Comparison of ENCODE assay signal across 35 cellular contexts in the genomic region with DNA sequence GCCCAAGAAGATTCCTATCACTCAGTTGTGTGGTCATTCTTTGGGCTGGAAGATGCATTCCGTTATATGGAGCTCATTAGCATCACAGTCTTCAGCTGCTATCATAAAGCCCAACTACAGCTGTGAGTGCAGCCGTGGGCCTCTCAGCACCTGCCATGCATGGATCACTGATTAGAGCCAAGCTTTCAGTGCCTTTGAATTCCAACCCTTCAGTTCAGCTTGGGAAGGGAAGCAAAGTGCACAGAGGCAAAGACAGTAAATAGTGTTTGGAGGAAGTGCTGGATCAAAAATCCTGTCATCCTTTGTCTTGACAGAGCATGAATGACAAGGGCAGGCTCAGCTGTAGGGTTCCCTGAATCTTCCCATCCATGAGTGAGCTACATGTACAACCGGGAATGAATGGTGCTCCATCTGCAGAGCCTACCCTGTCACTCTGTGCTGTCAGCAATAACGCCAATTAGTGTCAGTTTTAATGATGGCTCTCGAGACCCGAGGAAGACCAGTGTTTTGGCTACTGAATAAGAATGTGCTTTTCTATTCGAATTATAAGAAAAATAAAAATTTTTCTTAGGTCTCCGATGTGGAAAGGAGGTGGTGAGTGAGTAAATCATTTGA.
A peak's percentile ranks its signal among the peaks of the same experiment; 100 is the strongest.
DNase-seq lines count a peak whose midpoint lies in the region; ATAC-seq and TF ChIP-seq lines count a peak whose summit lies in the region.
"Had no signal": no experiment of that assay in that cellular context is flagged by ENCODE, and none has a peak within 500 bp of the region (broad histone marks: within the 10 kb centered on the region; RNA-seq: fewer than 3 reads in every experiment).

No MANE protein-coding gene starts in this region.

- BruUV-seq in A673 (replicated peaks; lab: Mats Ljungman, UMichigan), result no TSS peak

- H3K27me3 Mint-ChIP-seq in brain (peaks cover 11% of the 10 kb centered on the region), neural crest cell (ENCODE audit: low read depth) (no peaks in the 10 kb centered on the region)
- H3K27me3 Mint-ChIP-seq: activated CD4-positive, alpha-beta T cell treated with anti-CD3 and anti-CD28 coated beads for 36 hours; activated CD8-positive, alpha-beta T cell treated with anti-CD3 and anti-CD28 coated beads for 36 hours; CD4-positive, CD25-positive, alpha-beta regulatory T cell had no signal

- no peak for TF ChIP-seq CTCF in brain (conservative IDR thresholded peaks at IDR 0.05)
- TF ChIP-seq CTCF in neural crest cell (conservative IDR thresholded peaks at IDR 0.05), result no peak
- no peak for TF ChIP-seq CTCF in A673 (conservative IDR thresholded peaks at IDR 0.05; ENCODE audit: low read depth, low read length)

- H3K9me3 Mint-ChIP-seq in brain (peaks cover 0 to 3% (median 0%) of the 10 kb centered on the region in 5 experiments), neural crest cell (no peaks in the 10 kb centered on the region)
- H3K9me3 Mint-ChIP-seq: activated CD8-positive, alpha-beta T cell treated with anti-CD3 and anti-CD28 coated beads for 36 hours; T-helper 2 cell treated with Interferon-gamma antibody and Interleukin-4, amounts not matched to agents 5 μg/mL and 100 μg/mL, for 36 hours had no signal

- H3K36me3 Mint-ChIP-seq in brain (no peaks in the 10 kb centered on the region), neural crest cell (ENCODE audit: low read depth) (no peaks in the 10 kb centered on the region)
- H3K36me3 Mint-ChIP-seq: activated naive CD4-positive, alpha-beta T cell treated with anti-CD3 and anti-CD28 coated beads, Interleukin-2, amount 50 U/mL, for 72 hours; CD4-positive, CD25-positive, alpha-beta regulatory T cell; naive thymus-derived CD8-positive, alpha-beta T cell had no signal

- no peaks in the 10 kb centered on the region; a peak in 3 of 22 replicates for H3K9me3 ChIP-seq in BLaER1 treated with 17β-estradiol and CSF1 and Interleukin-3, amounts not matched to agents 10 nM and 100 nM (replicated peaks in 1 of 11)
- H3K9me3 ChIP-seq in A673 (ENCODE audit: low read depth, low read length, poor library complexity, severe bottlenecking), result no peaks in the 10 kb centered on the region
- H3K9me3 ChIP-seq: esophagus squamous epithelium, HAP-1, heart right ventricle, lower lobe of right lung, MG63, pancreas, upper lobe of right lung had no signal

- no peaks in the 10 kb centered on the region for H4K20me1 ChIP-seq in BLaER1 treated with 17β-estradiol and CSF1 and Interleukin-3, amounts not matched to agents 10 nM and 100 nM

- H3K4me1 ChIP-seq in BLaER1 treated with 17β-estradiol and CSF1 and Interleukin-3, amounts not matched to agents 10 nM and 100 nM, result peaks cover 20 to 30% (median 24%) of the 10 kb centered on the region in 10 experiments
- no peaks in the 10 kb centered on the region for H3K4me1 ChIP-seq in A673 (ENCODE audit: insufficient read depth, low read length, poor library complexity, severe bottlenecking)
- H3K4me1 ChIP-seq: esophagus squamous epithelium, foreskin keratinocyte, HAP-1, heart right ventricle, lower lobe of right lung, pancreas, upper lobe of right lung had no signal

- H3K4me2 ChIP-seq in BLaER1 treated with 17β-estradiol and CSF1 and Interleukin-3, amounts not matched to agents 10 nM and 100 nM, result peak overlapping the region in 9 of 11 experiments; percentile 39 to 69 (median 53); a peak in 17 of 22 replicates
- H3K4me2 ChIP-seq: KMS-11 had no signal

- intact Hi-C loops in A673 (cut with micrococcal nuclease; ENCODE audit: unreplicated experiment), result no loop called here

- peak overlapping the region in 4 of 5 experiments; percentile 8 to 89 (median 78) for H3K27ac Mint-ChIP-seq in brain
- H3K27ac Mint-ChIP-seq in neural crest cell (ENCODE audit: unreplicated experiment), result peak overlapping the region; percentile 60
- H3K27ac Mint-ChIP-seq: activated CD4-positive, alpha-beta T cell treated with anti-CD3 and anti-CD28 coated beads for 36 hours; activated CD8-positive, alpha-beta T cell treated with anti-CD3 and anti-CD28 coated beads for 36 hours; activated naive CD4-positive, alpha-beta T cell treated with anti-CD3 and anti-CD28 coated beads, Interleukin-2, amount 50 U/mL, for 72 hours; CD4-positive, CD25-positive, alpha-beta regulatory T cell; naive thymus-derived CD8-positive, alpha-beta T cell; T-helper 2 cell treated with Interferon-gamma antibody and Interleukin-4, amounts not matched to agents 5 μg/mL and 100 μg/mL, for 36 hours had no signal

- DNase-seq in ELF-1 (ENCODE audit: low read depth, low spot score), result peak; percentile 2
- DNase-seq in neural crest cell (ENCODE audit: low read depth, low spot score), result peak; percentile 2
- no peak for DNase-seq in activated T-cell treated with anti-CD3 and anti-CD28 coated beads, Interleukin-2, amount 50 U/mL, for 1 hour
- no peak for DNase-seq in A673 (ENCODE audit: low spot score)
- DNase-seq: activated CD4-positive, alpha-beta T cell treated with anti-CD3 and anti-CD28 coated beads for 36 hours; activated CD8-positive, alpha-beta memory T cell treated with anti-CD3 and anti-CD28 coated beads, Interleukin-2, amount 50 U/mL, for 48 hours; activated CD8-positive, alpha-beta T cell treated with anti-CD3 and anti-CD28 coated beads for 36 hours; amygdala; CD4-positive, CD25-positive, alpha-beta regulatory T cell; dorsolateral prefrontal cortex; esophagus squamous epithelium; foreskin keratinocyte; heart right ventricle; kidney glomerular epithelial cell; lower lobe of right lung; MG63; midbrain; naive thymus-derived CD8-positive, alpha-beta T cell; NCI-H1436; NCI-H2171 treated with DMSO at 0.1 percent for 48 hours; pancreas; Right ventricle myocardium superior; small intestine; stimulated activated naive CD4-positive, alpha-beta T cell; upper lobe of right lung had no signal

- no peak for ATAC-seq in GM21619 (IDR thresholded peaks at IDR 0.05; ENCODE audit: unreplicated experiment)
- ATAC-seq: activated CD4-positive, alpha-beta T cell treated with anti-CD3 and anti-CD28 coated beads for 36 hours; activated CD8-positive, alpha-beta T cell treated with anti-CD3 and anti-CD28 coated beads for 36 hours; activated naive CD4-positive, alpha-beta T cell treated with anti-CD3 and anti-CD28 coated beads, Interleukin-2, amount 50 U/mL, for 72 hours; foreskin keratinocyte; GM12878; lower lobe of right lung; naive thymus-derived CD8-positive, alpha-beta T cell; Panc1; pancreas; upper lobe of right lung had no signal

- H3K27ac ChIP-seq in BLaER1 treated with 17β-estradiol and CSF1 and Interleukin-3, amounts not matched to agents 10 nM and 100 nM, result peak overlapping the region in 2 of 11 experiments; percentile 41 to 50; a peak in 4 of 22 replicates
- H3K27ac ChIP-seq in A673 (ENCODE audit: low read depth, low read length, poor library complexity, severe bottlenecking), result no peak overlapping the region
- H3K27ac ChIP-seq: esophagus squamous epithelium, foreskin keratinocyte, heart right ventricle, HL-60, KMS-11, lower lobe of right lung, pancreas, upper lobe of right lung had no signal

- H3K4me3 Mint-ChIP-seq in brain (peak overlapping the region in 2 of 5 experiments; percentile 6 to 57), neural crest cell (no peak overlapping the region)
- H3K4me3 Mint-ChIP-seq: activated CD4-positive, alpha-beta T cell treated with anti-CD3 and anti-CD28 coated beads for 36 hours; activated CD8-positive, alpha-beta T cell treated with anti-CD3 and anti-CD28 coated beads for 36 hours; CD4-positive, CD25-positive, alpha-beta regulatory T cell; naive thymus-derived CD8-positive, alpha-beta T cell; T-helper 2 cell treated with Interferon-gamma antibody and Interleukin-4, amounts not matched to agents 5 μg/mL and 100 μg/mL, for 36 hours had no signal

- H3K4me1 Mint-ChIP-seq in brain, result peaks cover 41% of the 10 kb centered on the region
- peaks cover 34% of the 10 kb centered on the region for H3K4me1 Mint-ChIP-seq in neural crest cell
- H3K4me1 Mint-ChIP-seq: activated CD4-positive, alpha-beta T cell treated with anti-CD3 and anti-CD28 coated beads for 36 hours; CD4-positive, CD25-positive, alpha-beta regulatory T cell; naive thymus-derived CD8-positive, alpha-beta T cell had no signal

- CTCF ChIA-PET in A673 (lab: Charles Lee), result no interaction called here

- no peaks in the 10 kb centered on the region for H3K36me3 ChIP-seq in BLaER1 treated with 17β-estradiol and CSF1 and Interleukin-3, amounts not matched to agents 10 nM and 100 nM
- H3K36me3 ChIP-seq in A673 (ENCODE audit: insufficient read depth, low read length, poor library complexity, severe bottlenecking), result no peaks in the 10 kb centered on the region
- H3K36me3 ChIP-seq: esophagus squamous epithelium, HAP-1, heart right ventricle, lower lobe of right lung, MG63, pancreas, upper lobe of right lung had no signal

- no peak overlapping the region for H3K4me3 ChIP-seq in BLaER1 treated with 17β-estradiol and CSF1 and Interleukin-3, amounts not matched to agents 10 nM and 100 nM
- no peak overlapping the region for H3K4me3 ChIP-seq in A673 (ENCODE audit: low read depth, low read length, poor library complexity, severe bottlenecking)
- H3K4me3 ChIP-seq: dorsolateral prefrontal cortex, esophagus squamous epithelium, GM12878, HAP-1, heart right ventricle, lower lobe of right lung, MG63, pancreas, upper lobe of right lung had no signal

- no peak overlapping the region for H3K9ac ChIP-seq in BLaER1 treated with 17β-estradiol and CSF1 and Interleukin-3, amounts not matched to agents 10 nM and 100 nM
- H3K9ac ChIP-seq: KMS-11 had no signal

- H3K27me3 ChIP-seq in BLaER1 treated with 17β-estradiol and CSF1 and Interleukin-3, amounts not matched to agents 10 nM and 100 nM, result no peaks in the 10 kb centered on the region
- no peaks in the 10 kb centered on the region for H3K27me3 ChIP-seq in A673 (replicated peaks; ENCODE audit: insufficient read depth, low read depth, low read length, poor library complexity)
- H3K27me3 ChIP-seq: dorsolateral prefrontal cortex, esophagus squamous epithelium, foreskin keratinocyte, heart right ventricle, MG63, pancreas, upper lobe of right lung had no signal

- POLR2A ChIA-PET in A673 (lab: Charles Lee; ENCODE audit: low non-redundant PET), result no interaction called here

Comparison
In these comparisons a context has a peak if more than half of its experiments do, and no peak if none do; other contexts are left out.
1. DNase-seq: peak in ELF-1 (single experiment) and neural crest cell (single experiment); none in activated T-cell treated with anti-CD3 and anti-CD28 coated beads, Interleukin-2, amount 50 U/mL, for 1 hour (single experiment) and A673 (single experiment).